ENCODE assay signal across 8 cellular contexts in genomic region chr17:55420067-55420775, GRCh38. TPM values are rescaled to one million over a fixed set of nuclear protein-coding genes. Genes with fewer than 3 reads are reported as not detected.
DNase-seq lines count a peak whose midpoint lies in the region; ATAC-seq, FAIRE-seq and TF ChIP-seq lines count a peak whose summit lies in the region.

No MANE protein-coding gene starts in this region.

- peak overlapping the region; percentile 97 for H3K27ac Mint-ChIP-seq in activated naive CD8-positive, alpha-beta T cell treated with anti-CD3 and anti-CD28 coated beads for 36 hours

- peaks cover 27% of the 10 kb centered on the region for H3K27me3 Mint-ChIP-seq in activated naive CD8-positive, alpha-beta T cell treated with anti-CD3 and anti-CD28 coated beads for 36 hours

- peak; percentile 87 for DNase-seq in NAMALWA (ENCODE audit: low spot score)
- peak; percentile 30 for DNase-seq in activated naive CD8-positive, alpha-beta T cell treated with anti-CD3 and anti-CD28 coated beads for 36 hours
- no peak for DNase-seq in kidney
- no peak for DNase-seq in GM19240 (ENCODE audit: insufficient read length, low spot score)
- no peak for DNase-seq in NCI-H748 (lab: John Stamatoyannopoulos, UW; ENCODE audit: unreplicated experiment)

- peak overlapping the region; percentile 96 for H3K4me2 ChIP-seq in DOHH2 (ENCODE audit: low read length)

- peaks cover 41% of the 10 kb centered on the region for H3K4me1 Mint-ChIP-seq in activated naive CD8-positive, alpha-beta T cell treated with anti-CD3 and anti-CD28 coated beads for 36 hours

- no peaks in the 10 kb centered on the region for H4K20me1 ChIP-seq in DOHH2 (ENCODE audit: control insufficient read depth, insufficient read depth, low read depth, low read length)

- H3K9me2 ChIP-seq in DOHH2 (replicated peaks; ENCODE audit: control insufficient read depth, low read length) = no peaks in the 10 kb centered on the region

- peak overlapping the region; percentile 97 for H3K4me3 ChIP-seq in DOHH2 (ENCODE audit: low read length)
- peak overlapping the region; percentile 83 to 91 for H3K4me3 ChIP-seq in kidney (ENCODE audit: low read length in 2 of 2)
- peak overlapping the region; percentile 85 to 99 (median 91) for H3K4me3 ChIP-seq in subcutaneous abdominal adipose tissue (ENCODE audit: low read depth in 1 of 5, low read length in 5 of 5)

- no peak for TF ChIP-seq CTCF in DOHH2 (IDR thresholded peaks at IDR 0.05; ENCODE audit: low read depth, low read length, poor library complexity, severe bottlenecking)
- TF ChIP-seq CTCF in kidney (IDR thresholded peaks at IDR 0.05; ENCODE audit: borderline replicate concordance, extremely low read depth, insufficient read depth) = no peak

- H3K27me3 ChIP-seq in DOHH2 (ENCODE audit: control insufficient read depth, low read length) (no peaks in the 10 kb centered on the region), subcutaneous abdominal adipose tissue (ENCODE audit: control insufficient read depth in 5 of 5, insufficient read depth in 4 of 5, low read length in 5 of 5) (no peaks in the 10 kb centered on the region)

- H3K9me3 ChIP-seq in DOHH2 (ENCODE audit: control insufficient read depth, insufficient read depth, low read length) (no peaks in the 10 kb centered on the region), kidney (ENCODE audit: control insufficient read depth in 1 of 2, low read length in 2 of 2) (no peaks in the 10 kb centered on the region), subcutaneous abdominal adipose tissue (ENCODE audit: control insufficient read depth in 5 of 5, low read length in 5 of 5) (no peaks in the 10 kb centered on the region)

- peaks cover 65% of the 10 kb centered on the region for H3K79me2 ChIP-seq in DOHH2 (ENCODE audit: control insufficient read depth, low read length)

- peaks cover 40% of the 10 kb centered on the region for H3K36me3 Mint-ChIP-seq in activated naive CD8-positive, alpha-beta T cell treated with anti-CD3 and anti-CD28 coated beads for 36 hours

- H3K4me3 Mint-ChIP-seq in activated naive CD8-positive, alpha-beta T cell treated with anti-CD3 and anti-CD28 coated beads for 36 hours = peak overlapping the region; percentile 88

- H3K4me1 ChIP-seq in DOHH2 (ENCODE audit: control insufficient read depth, low read length) = peaks cover 66% of the 10 kb centered on the region
- peaks cover 0 to 2% of the 10 kb centered on the region in 2 donors for H3K4me1 ChIP-seq in kidney (ENCODE audit: control insufficient read depth in 1 of 2, insufficient read depth in 1 of 2, low read depth in 1 of 2, low read length in 2 of 2)
- H3K4me1 ChIP-seq in subcutaneous abdominal adipose tissue (ENCODE audit: control insufficient read depth in 5 of 5, insufficient read depth in 5 of 5, low read length in 5 of 5) = peaks cover 2 to 63% (median 55%) of the 10 kb centered on the region in 5 donors

- intact Hi-C loops in kidney (cut with DNase I) = no loop called here

- H3K9ac ChIP-seq in kidney (ENCODE audit: low read length in 2 of 2) (peak overlapping the region; percentile 33 to 85), subcutaneous abdominal adipose tissue (ENCODE audit: low read length in 5 of 5) (peak overlapping the region; percentile 32 to 99 (median 94))

- peaks cover 57% of the 10 kb centered on the region for H3K36me3 ChIP-seq in DOHH2 (ENCODE audit: control insufficient read depth, low read length)
- H3K36me3 ChIP-seq in kidney (ENCODE audit: control insufficient read depth in 1 of 2, insufficient read depth in 2 of 2, low read length in 2 of 2) = no peaks in the 10 kb centered on the region
- no peaks in the 10 kb centered on the region for H3K36me3 ChIP-seq in subcutaneous abdominal adipose tissue (ENCODE audit: control insufficient read depth in 5 of 5, insufficient read depth in 5 of 5, low read length in 5 of 5)

- peak; percentile 36 for ATAC-seq in GM21447 (IDR thresholded peaks at IDR 0.05; ENCODE audit: unreplicated experiment)

- H3K27ac ChIP-seq in DOHH2 (ENCODE audit: low read depth, low read length) = peak overlapping the region; percentile 80
- H3K27ac ChIP-seq in kidney (ENCODE audit: low read depth in 2 of 2, low read length in 2 of 2) = no peak overlapping the region
- H3K27ac ChIP-seq in subcutaneous abdominal adipose tissue (ENCODE audit: low read depth, low read length) = peak overlapping the region; percentile 97

- no peaks in the 10 kb centered on the region for H3K9me3 Mint-ChIP-seq in activated naive CD8-positive, alpha-beta T cell treated with anti-CD3 and anti-CD28 coated beads for 36 hours

- no peak for FAIRE-seq in kidney (lab: Jason Lieb, UNC)

- peaks cover 24% of the 10 kb centered on the region for H3F3A ChIP-seq in DOHH2 (ENCODE audit: control insufficient read depth, insufficient read depth)

RNA-seq across cellular contexts. Expression of gene MMD, which starts 1.4 kb away (rescaled TPM):
- 10 to 100 TPM; 26.6 to 26.8 TPM for total RNA-seq in activated naive CD8-positive, alpha-beta T cell treated with anti-CD3 and anti-CD28 coated beads for 36 hours
- 9.9 TPM for total RNA-seq in kidney
- 6.4 TPM for polyA plus RNA-seq in kidney (ENCODE audit: insufficient read depth, low read depth, low replicate concordance)

Comparison
In these comparisons a context has a peak if more than half of its experiments do, and no peak if none do; other contexts are left out.
1. H3K27ac ChIP-seq: peak in DOHH2 (single experiment) and subcutaneous abdominal adipose tissue (single experiment); none in kidney (0 of 2).
2. DNase-seq: peak in NAMALWA (single experiment) and activated naive CD8-positive, alpha-beta T cell treated with anti-CD3 and anti-CD28 coated beads for 36 hours (single experiment); none in kidney (single experiment), GM19240 (single experiment) and NCI-H748 (single experiment).
3. Peak in every context shown above with its lines, with median percentiles within 50 percentile points of each other: H3K4me3 ChIP-seq.